ENCODE assay signal across 1 cellular context in the genomic region with DNA sequence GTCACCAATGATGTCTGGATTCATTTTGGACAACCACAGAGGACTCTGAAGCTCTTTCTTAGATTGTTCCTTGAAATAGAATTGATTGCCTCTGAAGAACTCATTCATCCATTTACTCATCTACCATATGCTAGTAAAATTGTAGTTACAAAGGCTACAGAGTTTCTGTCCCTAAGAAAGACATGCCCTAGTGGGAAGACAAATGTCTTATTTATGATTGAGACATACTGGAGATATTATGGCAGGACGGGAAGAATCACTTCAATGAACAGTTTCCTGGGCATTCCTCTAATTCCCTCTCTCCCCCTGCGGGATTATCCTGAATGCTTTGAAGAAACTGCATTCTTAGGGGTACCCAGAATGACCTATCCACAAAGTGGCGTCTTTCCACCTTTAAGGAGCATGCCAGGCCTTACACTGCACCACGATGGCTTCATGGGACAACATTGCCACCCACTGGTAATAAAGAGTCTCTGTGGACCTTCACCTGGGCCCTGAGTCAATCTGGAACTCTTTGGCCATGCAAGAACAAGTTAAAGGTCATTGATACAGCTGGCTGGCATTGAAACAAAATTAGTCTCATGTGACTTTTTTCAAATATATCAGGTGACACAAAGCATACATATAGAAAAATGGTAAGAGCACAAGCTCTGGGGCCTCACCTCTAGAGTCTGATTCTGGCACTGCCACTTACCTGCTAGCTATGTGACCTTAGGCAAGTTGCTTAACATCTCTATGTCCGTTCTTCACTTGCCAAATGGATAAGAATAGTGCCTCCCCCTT.
TF ChIP-seq lines count a peak whose summit lies in the region.

No MANE protein-coding gene starts in this region.

TF ChIP-seq in HepG2, 621 proteins besides CTCF, POLR2A, EP300 and RAD21 (continued from another document):
- no peak for TF ChIP-seq UBTF (CRISPR knock-in tag; IDR thresholded peaks at IDR 0.05)
- no peak for TF ChIP-seq POLR2G (IDR thresholded peaks at IDR 0.05; ENCODE audit: low read depth, low read length)
- TF ChIP-seq, protein P1, sequence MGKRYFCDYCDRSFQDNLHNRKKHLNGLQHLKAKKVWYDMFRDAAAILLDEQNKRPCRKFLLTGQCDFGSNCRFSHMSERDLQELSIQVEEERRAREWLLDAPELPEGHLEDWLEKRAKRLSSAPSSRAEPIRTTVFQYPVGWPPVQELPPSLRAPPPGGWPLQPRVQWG (CRISPR knock-in tag; IDR thresholded peaks at IDR 0.05; ENCODE audit: borderline replicate concordance, low read depth): no peak
- no peak for TF ChIP-seq TCF7L2 (IDR thresholded peaks at IDR 0.05; ENCODE audit: low read depth, low read length)
- TF ChIP-seq, protein P2, sequence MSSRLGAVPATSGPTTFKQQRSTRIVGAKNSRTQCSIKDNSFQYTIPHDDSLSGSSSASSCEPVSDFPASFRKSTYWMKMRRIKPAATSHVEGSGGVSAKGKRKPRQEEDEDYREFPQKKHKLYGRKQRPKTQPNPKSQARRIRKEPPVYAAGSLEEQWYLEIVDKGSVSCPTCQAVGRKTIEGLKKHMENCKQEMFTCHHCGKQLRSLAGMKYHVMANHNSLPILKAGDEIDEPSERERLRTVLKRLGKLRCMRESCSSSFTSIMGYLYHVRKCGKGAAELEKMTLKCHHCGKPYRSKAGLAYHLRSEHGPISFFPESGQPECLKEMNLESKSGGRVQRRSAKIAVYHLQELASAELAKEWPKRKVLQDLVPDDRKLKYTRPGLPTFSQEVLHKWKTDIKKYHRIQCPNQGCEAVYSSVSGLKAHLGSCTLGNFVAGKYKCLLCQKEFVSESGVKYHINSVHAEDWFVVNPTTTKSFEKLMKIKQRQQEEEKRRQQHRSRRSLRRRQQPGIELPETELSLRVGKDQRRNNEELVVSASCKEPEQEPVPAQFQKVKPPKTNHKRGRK (CRISPR knock-in tag; IDR thresholded peaks at IDR 0.05): no peak
- TF ChIP-seq MAFG (CRISPR knock-in tag; IDR thresholded peaks at IDR 0.05): no peak
- peak; percentile 78; the same call in 1 of the 2 replicates for TF ChIP-seq ERF (CRISPR knock-in tag; IDR thresholded peaks at IDR 0.05)
- TF ChIP-seq NCOR1 (IDR thresholded peaks at IDR 0.05; ENCODE audit: borderline replicate concordance, low read length): 0 out of 2 replicates have a peak, but pooled peaks have one; percentile 25
- TF ChIP-seq NRL (CRISPR knock-in tag; IDR thresholded peaks at IDR 0.05; ENCODE audit: borderline replicate concordance): no peak
- TF ChIP-seq GATAD2A (CRISPR knock-in tag; IDR thresholded peaks at IDR 0.05): peak; percentile 84
- no peak for TF ChIP-seq ZNF589 (CRISPR knock-in tag; conservative IDR thresholded peaks at IDR 0.05)
- no peak for TF ChIP-seq ZKSCAN1 (IDR thresholded peaks at IDR 0.05; ENCODE audit: low read length)
- TF ChIP-seq POLR2AphosphoS2 (IDR thresholded peaks at IDR 0.05; ENCODE audit: low read depth, low read length): no peak
- no peak for TF ChIP-seq ZNF639 (CRISPR knock-in tag; conservative IDR thresholded peaks at IDR 0.05)
- no peak for TF ChIP-seq JUND (CRISPR knock-in tag; IDR thresholded peaks at IDR 0.05)
- no peak for TF ChIP-seq ZNF432 (CRISPR knock-in tag; IDR thresholded peaks at IDR 0.05; ENCODE audit: borderline replicate concordance)
- no peak for TF ChIP-seq HNRNPL (IDR thresholded peaks at IDR 0.05; ENCODE audit: low read depth, low read length)
- no peak for TF ChIP-seq ZNF224 (CRISPR knock-in tag; IDR thresholded peaks at IDR 0.05)
- TF ChIP-seq, protein P3, sequence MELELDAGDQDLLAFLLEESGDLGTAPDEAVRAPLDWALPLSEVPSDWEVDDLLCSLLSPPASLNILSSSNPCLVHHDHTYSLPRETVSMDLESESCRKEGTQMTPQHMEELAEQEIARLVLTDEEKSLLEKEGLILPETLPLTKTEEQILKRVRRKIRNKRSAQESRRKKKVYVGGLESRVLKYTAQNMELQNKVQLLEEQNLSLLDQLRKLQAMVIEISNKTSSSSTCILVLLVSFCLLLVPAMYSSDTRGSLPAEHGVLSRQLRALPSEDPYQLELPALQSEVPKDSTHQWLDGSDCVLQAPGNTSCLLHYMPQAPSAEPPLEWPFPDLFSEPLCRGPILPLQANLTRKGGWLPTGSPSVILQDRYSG (CRISPR knock-in tag; IDR thresholded peaks at IDR 0.05): no peak
- no peak for TF ChIP-seq DPF2 (CRISPR knock-in tag; IDR thresholded peaks at IDR 0.05; ENCODE audit: borderline replicate concordance, low read depth)
- peak; percentile 69 for TF ChIP-seq ZBTB33 (CRISPR knock-in tag; IDR thresholded peaks at IDR 0.05)
- peak; percentile 72; the same call in 1 of the 2 replicates for TF ChIP-seq ZFX (CRISPR knock-in tag; IDR thresholded peaks at IDR 0.05; ENCODE audit: low read depth)
- TF ChIP-seq, protein P4, sequence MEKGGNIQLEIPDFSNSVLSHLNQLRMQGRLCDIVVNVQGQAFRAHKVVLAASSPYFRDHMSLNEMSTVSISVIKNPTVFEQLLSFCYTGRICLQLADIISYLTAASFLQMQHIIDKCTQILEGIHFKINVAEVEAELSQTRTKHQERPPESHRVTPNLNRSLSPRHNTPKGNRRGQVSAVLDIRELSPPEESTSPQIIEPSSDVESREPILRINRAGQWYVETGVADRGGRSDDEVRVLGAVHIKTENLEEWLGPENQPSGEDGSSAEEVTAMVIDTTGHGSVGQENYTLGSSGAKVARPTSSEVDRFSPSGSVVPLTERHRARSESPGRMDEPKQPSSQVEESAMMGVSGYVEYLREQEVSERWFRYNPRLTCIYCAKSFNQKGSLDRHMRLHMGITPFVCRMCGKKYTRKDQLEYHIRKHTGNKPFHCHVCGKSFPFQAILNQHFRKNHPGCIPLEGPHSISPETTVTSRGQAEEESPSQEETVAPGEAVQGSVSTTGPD (CRISPR knock-in tag; IDR thresholded peaks at IDR 0.05): no peak
- peak; percentile 66 for TF ChIP-seq NCOA2 (CRISPR knock-in tag; IDR thresholded peaks at IDR 0.05)
- no peak for TF ChIP-seq ZNF75D (CRISPR knock-in tag; IDR thresholded peaks at IDR 0.05; ENCODE audit: borderline replicate concordance)
- TF ChIP-seq, protein P5, sequence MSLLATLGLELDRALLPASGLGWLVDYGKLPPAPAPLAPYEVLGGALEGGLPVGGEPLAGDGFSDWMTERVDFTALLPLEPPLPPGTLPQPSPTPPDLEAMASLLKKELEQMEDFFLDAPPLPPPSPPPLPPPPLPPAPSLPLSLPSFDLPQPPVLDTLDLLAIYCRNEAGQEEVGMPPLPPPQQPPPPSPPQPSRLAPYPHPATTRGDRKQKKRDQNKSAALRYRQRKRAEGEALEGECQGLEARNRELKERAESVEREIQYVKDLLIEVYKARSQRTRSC (CRISPR knock-in tag; IDR thresholded peaks at IDR 0.05; ENCODE audit: low read depth): no peak
- TF ChIP-seq ZNF34 (CRISPR knock-in tag; IDR thresholded peaks at IDR 0.05; ENCODE audit: borderline replicate concordance): no peak
- TF ChIP-seq MAFK (conservative IDR thresholded peaks at IDR 0.05 in 1 of 2, IDR thresholded peaks at IDR 0.05 in 1 of 2; ENCODE audit: low read length in 2 of 2): no peak
- TF ChIP-seq ARID2 (CRISPR knock-in tag; IDR thresholded peaks at IDR 0.05; ENCODE audit: borderline replicate concordance): no peak
- no peak for TF ChIP-seq ZNF335 (CRISPR knock-in tag; IDR thresholded peaks at IDR 0.05)
- TF ChIP-seq ZNF616 (CRISPR knock-in tag; IDR thresholded peaks at IDR 0.05; ENCODE audit: low read depth): no peak
- TF ChIP-seq, protein P6, sequence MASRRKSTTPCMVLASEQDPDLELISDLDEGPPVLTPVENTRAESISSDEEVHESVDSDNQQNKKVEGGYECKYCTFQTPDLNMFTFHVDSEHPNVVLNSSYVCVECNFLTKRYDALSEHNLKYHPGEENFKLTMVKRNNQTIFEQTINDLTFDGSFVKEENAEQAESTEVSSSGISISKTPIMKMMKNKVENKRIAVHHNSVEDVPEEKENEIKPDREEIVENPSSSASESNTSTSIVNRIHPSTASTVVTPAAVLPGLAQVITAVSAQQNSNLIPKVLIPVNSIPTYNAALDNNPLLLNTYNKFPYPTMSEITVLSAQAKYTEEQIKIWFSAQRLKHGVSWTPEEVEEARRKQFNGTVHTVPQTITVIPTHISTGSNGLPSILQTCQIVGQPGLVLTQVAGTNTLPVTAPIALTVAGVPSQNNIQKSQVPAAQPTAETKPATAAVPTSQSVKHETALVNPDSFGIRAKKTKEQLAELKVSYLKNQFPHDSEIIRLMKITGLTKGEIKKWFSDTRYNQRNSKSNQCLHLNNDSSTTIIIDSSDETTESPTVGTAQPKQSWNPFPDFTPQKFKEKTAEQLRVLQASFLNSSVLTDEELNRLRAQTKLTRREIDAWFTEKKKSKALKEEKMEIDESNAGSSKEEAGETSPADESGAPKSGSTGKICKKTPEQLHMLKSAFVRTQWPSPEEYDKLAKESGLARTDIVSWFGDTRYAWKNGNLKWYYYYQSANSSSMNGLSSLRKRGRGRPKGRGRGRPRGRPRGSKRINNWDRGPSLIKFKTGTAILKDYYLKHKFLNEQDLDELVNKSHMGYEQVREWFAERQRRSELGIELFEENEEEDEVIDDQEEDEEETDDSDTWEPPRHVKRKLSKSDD (CRISPR knock-in tag; IDR thresholded peaks at IDR 0.05; ENCODE audit: low read depth): no peak
- no peak for TF ChIP-seq NFE2 (CRISPR knock-in tag; IDR thresholded peaks at IDR 0.05)
- TF ChIP-seq ATF7-NPFF (CRISPR knock-in tag; IDR thresholded peaks at IDR 0.05; ENCODE audit: low read depth): no peak
- TF ChIP-seq ZNF777 (CRISPR knock-in tag; IDR thresholded peaks at IDR 0.05): no peak
- peak; percentile 42; the same call in 1 of the 2 replicates for TF ChIP-seq TSC22D2 (CRISPR knock-in tag; IDR thresholded peaks at IDR 0.05; ENCODE audit: borderline replicate concordance)
